Comparison of ENCODE assay signal across 9 cellular contexts in genomic region chr14:20614038-20614840, GRCh38. TPM values are rescaled to one million over a fixed set of nuclear protein-coding genes. Genes with fewer than 3 reads are reported as not detected.
DNase-seq lines count a peak whose midpoint lies in the region; ATAC-seq and TF ChIP-seq lines count a peak whose summit lies in the region.
"Had no signal": no experiment of that assay in that cellular context is flagged by ENCODE, and none has a peak within 500 bp of the region (broad histone marks: within the 10 kb centered on the region; RNA-seq: fewer than 3 reads in every experiment).

No MANE protein-coding gene starts in this region.

- H3K27me3 Mint-ChIP-seq in WTC11 (ENCODE audit: low read depth): no peaks in the 10 kb centered on the region
- H3K27me3 Mint-ChIP-seq in stimulated activated naive CD8-positive, alpha-beta T cell treated with anti-CD3 and anti-CD28 coated beads, Interleukin-15, Interleukin-2, amounts not matched to agents 100 ng/mL and 50 ng/mL, for 24 hours: peaks cover 13% of the 10 kb centered on the region

- CTCF ChIA-PET in WTC11 (lab: Charles Lee): interaction anchor here (0.9 to 3.0 kb wide), 16 partner anchors 8 to 284 kb away, joined by 3 to 26 read pairs (median 9); partner anchors contain the start of genes PARP2, PIP4P1, PNP and RNASE4

- H3K9me3 Mint-ChIP-seq in WTC11: no peaks in the 10 kb centered on the region
- no peaks in the 10 kb centered on the region for H3K9me3 Mint-ChIP-seq in stimulated activated naive CD8-positive, alpha-beta T cell treated with anti-CD3 and anti-CD28 coated beads, Interleukin-15, Interleukin-2, amounts not matched to agents 100 ng/mL and 50 ng/mL, for 24 hours

- H3K9me3 ChIP-seq in iPS DF 6.9 (ENCODE audit: control insufficient read depth, insufficient read depth, low read length): no peaks in the 10 kb centered on the region

- no peak overlapping the region for H3K27ac ChIP-seq in iPS DF 6.9 (ENCODE audit: low read length)

- H3K4me3 ChIP-seq in iPS DF 6.9 (ENCODE audit: low read length): peak overlapping the region; percentile 84; the same call in 1 of the 2 replicates

- H3K4me1 ChIP-seq in iPS DF 6.9 (ENCODE audit: control insufficient read depth, insufficient read depth, low read length): no peaks in the 10 kb centered on the region

- POLR2A ChIA-PET in WTC11 (lab: Charles Lee): interaction anchor here (0.6 to 1.6 kb wide), 4 partner anchors 9 to 282 kb away, joined by 3 to 7 read pairs (median 5); partner anchors contain the start of gene PARP2

- ATAC-seq in HG02678 (IDR thresholded peaks at IDR 0.05; ENCODE audit: unreplicated experiment) (peak; percentile 9), WTC11 (peak; percentile 0; the same call in 1 of the 2 replicates), HG02981 (IDR thresholded peaks at IDR 0.05; ENCODE audit: unreplicated experiment) (no peak)

- 0 out of 2 replicates have a peak overlapping the region, but pooled peaks have one; percentile 47 for H3K27ac Mint-ChIP-seq in WTC11
- peak overlapping the region; percentile 15 for H3K27ac Mint-ChIP-seq in stimulated activated naive CD8-positive, alpha-beta T cell treated with anti-CD3 and anti-CD28 coated beads, Interleukin-15, Interleukin-2, amounts not matched to agents 100 ng/mL and 50 ng/mL, for 24 hours

- WGBS in iPS DF 6.9 (ENCODE audit: insufficient coverage, insufficient read length): no CpG with 5 or more reads among the region's 17 CpGs

- no peak overlapping the region for H3K4me3 Mint-ChIP-seq in WTC11
- no peak overlapping the region for H3K4me3 Mint-ChIP-seq in stimulated activated naive CD8-positive, alpha-beta T cell treated with anti-CD3 and anti-CD28 coated beads, Interleukin-15, Interleukin-2, amounts not matched to agents 100 ng/mL and 50 ng/mL, for 24 hours

- H3K27me3 ChIP-seq in iPS DF 6.9 (ENCODE audit: control insufficient read depth, insufficient read depth, low read length): no peaks in the 10 kb centered on the region

- H3K36me3 ChIP-seq in iPS DF 6.9 (ENCODE audit: control insufficient read depth, insufficient read depth, low read length): no peaks in the 10 kb centered on the region

- TF ChIP-seq CTCF in WTC11 (IDR thresholded peaks at IDR 0.05): no peak

- peak; percentile 42 for DNase-seq in GDM1 (lab: John Stamatoyannopoulos, UW)
- peak; percentile 52 for DNase-seq in WTC11 (ENCODE audit: low spot score)
- DNase-seq in iPS DF 6.9 (ENCODE audit: low read depth, low spot score): no peak
- no peak for DNase-seq in GM19238 (ENCODE audit: insufficient read length, low spot score)
- no peak for DNase-seq in NCI-H2196 treated with DMSO at 0.1 percent for 48 hours (lab: John Stamatoyannopoulos, UW; ENCODE audit: unreplicated experiment)

- H3K36me3 Mint-ChIP-seq in WTC11: no peaks in the 10 kb centered on the region
- H3K36me3 Mint-ChIP-seq in stimulated activated naive CD8-positive, alpha-beta T cell treated with anti-CD3 and anti-CD28 coated beads, Interleukin-15, Interleukin-2, amounts not matched to agents 100 ng/mL and 50 ng/mL, for 24 hours (ENCODE audit: low read depth): no peaks in the 10 kb centered on the region

- peaks cover 11% of the 10 kb centered on the region for H3K4me1 Mint-ChIP-seq in WTC11
- peaks cover 8% of the 10 kb centered on the region for H3K4me1 Mint-ChIP-seq in stimulated activated naive CD8-positive, alpha-beta T cell treated with anti-CD3 and anti-CD28 coated beads, Interleukin-15, Interleukin-2, amounts not matched to agents 100 ng/mL and 50 ng/mL, for 24 hours (ENCODE audit: low read depth)

TF ChIP-seq in WTC11, 78 proteins besides CTCF, POLR2A, EP300 and RAD21:
- TF ChIP-seq STAT6 (CRISPR knock-in tag; conservative IDR thresholded peaks at IDR 0.05; ENCODE audit: low read depth) (no peak), ZNF416 (CRISPR knock-in tag; IDR thresholded peaks at IDR 0.05) (no peak), TCF7 (CRISPR knock-in tag; IDR thresholded peaks at IDR 0.05; ENCODE audit: low read depth) (no peak), ZNF263 (CRISPR knock-in tag; IDR thresholded peaks at IDR 0.05; ENCODE audit: low read depth) (no peak), SMAD3 (CRISPR knock-in tag; IDR thresholded peaks at IDR 0.05; ENCODE audit: borderline replicate concordance) (no peak), ZNF425 (CRISPR knock-in tag; conservative IDR thresholded peaks at IDR 0.05) (no peak)

RNA-seq across cellular contexts. Expression of gene RNASE12, which starts 23.1 kb away (rescaled TPM):
- not detected in 3 replicates for total RNA-seq in WTC11 (2021)
- total RNA-seq: T-helper 2 cell treated with Interferon-gamma antibody and Interleukin-4, amounts not matched to agents 100 ng/mL and 5 ng/mL, for 36 hours had no signal

RNA-seq across cellular contexts. Expression of gene RNASE11, which starts 26.4 kb away (rescaled TPM):
- total RNA-seq in WTC11 (2021): not detected in 3 replicates
- total RNA-seq: T-helper 2 cell treated with Interferon-gamma antibody and Interleukin-4, amounts not matched to agents 100 ng/mL and 5 ng/mL, for 36 hours had no signal

RNA-seq across cellular contexts. Expression of gene OR6S1, which starts 27.3 kb away (rescaled TPM):
- not detected in 3 replicates for total RNA-seq in WTC11 (2021)
- total RNA-seq: T-helper 2 cell treated with Interferon-gamma antibody and Interleukin-4, amounts not matched to agents 100 ng/mL and 5 ng/mL, for 36 hours had no signal

RNA-seq across cellular contexts. Expression of gene RNASE9, which starts 53.4 kb away (rescaled TPM):
- total RNA-seq in WTC11 (2021): 0.14 TPM in 1 of 3 replicates, not detected in the others
- total RNA-seq: T-helper 2 cell treated with Interferon-gamma antibody and Interleukin-4, amounts not matched to agents 100 ng/mL and 5 ng/mL, for 36 hours had no signal

Comparison
In these comparisons a context has a peak if more than half of its experiments do, and no peak if none do; other contexts are left out.
1. DNase-seq: peak in GDM1 (single experiment) and WTC11 (single experiment); none in iPS DF 6.9 (single experiment), GM19238 (single experiment) and NCI-H2196 treated with DMSO at 0.1 percent for 48 hours (single experiment).